In genomic region chr1:92441316-92442311, GRCh38 we compare ENCODE assay signal across 1 cellular context.
TF ChIP-seq lines count a peak whose summit lies in the region.

No MANE protein-coding gene starts in this region.

TF ChIP-seq in HepG2, 621 proteins besides CTCF, POLR2A, EP300 and RAD21 (continued from another document and continues in another):
- TF ChIP-seq ZSCAN22 (CRISPR knock-in tag; IDR thresholded peaks at IDR 0.05) (0 out of 2 replicates have a peak, but pooled peaks have one; percentile 49), TBX3 (IDR thresholded peaks at IDR 0.05; ENCODE audit: borderline replicate concordance) (peak; percentile 80; the same call in 1 of the 2 replicates), TBX2 (CRISPR knock-in tag; IDR thresholded peaks at IDR 0.05; ENCODE audit: borderline replicate concordance) (peak; percentile 82), REPIN1 (CRISPR knock-in tag; IDR thresholded peaks at IDR 0.05; ENCODE audit: borderline replicate concordance, low read depth) (peak; percentile 96), MAZ (IDR thresholded peaks at IDR 0.05; ENCODE audit: borderline replicate concordance, low read depth, low read length) (peak; percentile 84), MAZ (CRISPR knock-in tag; IDR thresholded peaks at IDR 0.05; ENCODE audit: low read depth) (peak; percentile 63; the same call in 1 of the 2 replicates), ZNF407 (CRISPR knock-in tag; IDR thresholded peaks at IDR 0.05; ENCODE audit: not compliant biosample characterization) (peak; percentile 78), TAF15 (IDR thresholded peaks at IDR 0.05; ENCODE audit: low read depth, low read length, poor library complexity, severe bottlenecking) (no peak), KLF6 (CRISPR knock-in tag; IDR thresholded peaks at IDR 0.05) (peak; percentile 60), ZNF335 (CRISPR knock-in tag; IDR thresholded peaks at IDR 0.05) (peak; percentile 76; the same call in 1 of the 2 replicates), ZNF317 (CRISPR knock-in tag; IDR thresholded peaks at IDR 0.05) (peak; percentile 78), KLF12 (CRISPR knock-in tag; IDR thresholded peaks at IDR 0.05; ENCODE audit: borderline replicate concordance) (peak; percentile 94; the same call in 1 of the 2 replicates), ATAD3A (CRISPR knock-in tag; IDR thresholded peaks at IDR 0.05) (no peak), HIC2 (CRISPR knock-in tag; IDR thresholded peaks at IDR 0.05; ENCODE audit: low read depth) (no peak), ZFAT (CRISPR knock-in tag; conservative IDR thresholded peaks at IDR 0.05) (no peak), ZNF510 (CRISPR knock-in tag; IDR thresholded peaks at IDR 0.05; ENCODE audit: low read depth) (peak; percentile 69; the same call in 1 of the 2 replicates), IRF9 (CRISPR knock-in tag; IDR thresholded peaks at IDR 0.05; ENCODE audit: borderline replicate concordance) (peak; percentile 91; the same call in 1 of the 2 replicates), ZNF780A (CRISPR knock-in tag; IDR thresholded peaks at IDR 0.05) (no peak), STAT5B (CRISPR knock-in tag; IDR thresholded peaks at IDR 0.05) (no peak; the same call in 1 of the 2 replicates), ZBTB25 (CRISPR knock-in tag; IDR thresholded peaks at IDR 0.05) (peak; percentile 90), PBX2 (CRISPR knock-in tag; IDR thresholded peaks at IDR 0.05) (no peak), HDAC1 (CRISPR knock-in tag; IDR thresholded peaks at IDR 0.05) (peak; percentile 94), TAF1 (CRISPR knock-in tag; IDR thresholded peaks at IDR 0.05) (peak; percentile 88), CCDC6 (CRISPR knock-in tag; IDR thresholded peaks at IDR 0.05) (peak; percentile 58; the same call in 1 of the 2 replicates), CBX1 (IDR thresholded peaks at IDR 0.05; ENCODE audit: low read depth) (peak; percentile 47), ZNF446 (CRISPR knock-in tag; IDR thresholded peaks at IDR 0.05) (no peak), ZEB1 (IDR thresholded peaks at IDR 0.05; ENCODE audit: insufficient replicate concordance, low read depth) (peak; percentile 31), TCF7L2 (IDR thresholded peaks at IDR 0.05; ENCODE audit: low read depth, low read length) (no peak), MXD4 (CRISPR knock-in tag; IDR thresholded peaks at IDR 0.05) (peak; percentile 63; the same call in 1 of the 2 replicates), MLLT10 (CRISPR knock-in tag; IDR thresholded peaks at IDR 0.05) (no peak), ZNF34 (CRISPR knock-in tag; IDR thresholded peaks at IDR 0.05; ENCODE audit: borderline replicate concordance) (peak; percentile 44; the same call in 1 of the 2 replicates), CHD4 (IDR thresholded peaks at IDR 0.05; ENCODE audit: borderline replicate concordance, low read length) (no peak), ZNF30 (CRISPR knock-in tag; IDR thresholded peaks at IDR 0.05) (no peak), IRX3 (CRISPR knock-in tag; IDR thresholded peaks at IDR 0.05; ENCODE audit: borderline replicate concordance, low read depth) (peak; percentile 86; the same call in 1 of the 2 replicates), ZHX2 (IDR thresholded peaks at IDR 0.05; ENCODE audit: low read depth) (0 out of 2 replicates have a peak, but pooled peaks have one; percentile 9), ZHX2 (CRISPR knock-in tag; IDR thresholded peaks at IDR 0.05; ENCODE audit: borderline replicate concordance) (peak; percentile 63; the same call in 1 of the 2 replicates), DMTF1 (CRISPR knock-in tag; IDR thresholded peaks at IDR 0.05) (no peak)
